1 cellular context compared by ENCODE assay signal in genomic region chr22:21451545-21452520, GRCh38.
TF ChIP-seq lines count a peak whose summit lies in the region.

No MANE protein-coding gene starts in this region.

TF ChIP-seq in K562, 482 proteins besides CTCF, POLR2A, EP300 and RAD21 (continued from another document):
- TF ChIP-seq ZBTB40 (IDR thresholded peaks at IDR 0.05) (no peak), ZBTB40 (CRISPR knock-in tag; IDR thresholded peaks at IDR 0.05) (no peak), IRF9 (tag; IDR thresholded peaks at IDR 0.05) (no peak), RHOXF2B (CRISPR knock-in tag; conservative IDR thresholded peaks at IDR 0.05) (no peak), ZNF408 (CRISPR knock-in tag; IDR thresholded peaks at IDR 0.05; ENCODE audit: low read depth) (no peak), PHB (CRISPR knock-in tag; IDR thresholded peaks at IDR 0.05) (0 out of 2 replicates have a peak, but pooled peaks have one; percentile 62), ZSCAN29 (IDR thresholded peaks at IDR 0.05) (no peak), ATF1 (CRISPR knock-in tag; IDR thresholded peaks at IDR 0.05) (no peak), ATF1 (tag; IDR thresholded peaks at IDR 0.05) (no peak), KLF13 (tag; IDR thresholded peaks at IDR 0.05; ENCODE audit: borderline replicate concordance, low read depth) (no peak), BRF1 (IDR thresholded peaks at IDR 0.05; ENCODE audit: borderline replicate concordance, extremely low read depth, insufficient read length) (no peak), RBM39 (optimal IDR thresholded peaks at IDR 0.05; ENCODE audit: low read depth, low read length) (no peak), SMARCC2 (IDR thresholded peaks at IDR 0.05; ENCODE audit: low read depth) (no peak), STAT6 (CRISPR knock-in tag; IDR thresholded peaks at IDR 0.05) (no peak), ILK (tag; IDR thresholded peaks at IDR 0.05; ENCODE audit: borderline replicate concordance, low read depth) (no peak), ILF3 (IDR thresholded peaks at IDR 0.05; ENCODE audit: borderline replicate concordance) (peak; percentile 57), CAMTA2 (CRISPR knock-in tag; conservative IDR thresholded peaks at IDR 0.05) (no peak; the same call in 1 of the 2 replicates), TAF9B (IDR thresholded peaks at IDR 0.05; ENCODE audit: partially characterized antibody) (no peak), NR3C1 (CRISPR knock-in tag; IDR thresholded peaks at IDR 0.05) (no peak), ZNF3 (CRISPR knock-in tag; IDR thresholded peaks at IDR 0.05) (no peak), ARNT (IDR thresholded peaks at IDR 0.05) (no peak), SIN3A (IDR thresholded peaks at IDR 0.05; ENCODE audit: borderline replicate concordance in 2 of 2, control insufficient read depth in 1 of 2, low read depth in 2 of 2, low read length in 2 of 2) (peak in 1 of 2 experiments; percentile 57; a peak in 1 of 4 replicates), USF1 (CRISPR knock-in tag; IDR thresholded peaks at IDR 0.05) (peak; percentile 51; the same call in 1 of the 2 replicates), ZNF277 (CRISPR knock-in tag; IDR thresholded peaks at IDR 0.05; ENCODE audit: borderline replicate concordance) (no peak), ZNF232 (CRISPR knock-in tag; IDR thresholded peaks at IDR 0.05) (0 out of 2 replicates have a peak, but pooled peaks have one; percentile 11), PURB (CRISPR knock-in tag; IDR thresholded peaks at IDR 0.05; ENCODE audit: low read depth) (no peak), ADNP (tag; IDR thresholded peaks at IDR 0.05) (no peak), AFF4 (CRISPR knock-in tag; IDR thresholded peaks at IDR 0.05) (no peak), EZH2 (IDR thresholded peaks at IDR 0.05; ENCODE audit: borderline replicate concordance, low read depth, low read length) (no peak), ZNF695 (CRISPR knock-in tag; IDR thresholded peaks at IDR 0.05) (no peak), SMARCB1 (IDR thresholded peaks at IDR 0.05; ENCODE audit: insufficient read length, low read depth) (no peak), HINFP (tag; conservative IDR thresholded peaks at IDR 0.05; ENCODE audit: low read depth) (no peak), HDGF (IDR thresholded peaks at IDR 0.05) (no peak), POLR2AphosphoS2 (IDR thresholded peaks at IDR 0.05; ENCODE audit: low read length) (peak; percentile 48; the same call in 1 of the 2 replicates), ZNF311 (CRISPR knock-in tag; IDR thresholded peaks at IDR 0.05) (no peak), ZNF134 (CRISPR knock-in tag; conservative IDR thresholded peaks at IDR 0.05) (no peak), U2AF1 (optimal IDR thresholded peaks at IDR 0.05; ENCODE audit: low read depth, low read length) (no peak), TOE1 (IDR thresholded peaks at IDR 0.05; ENCODE audit: borderline replicate concordance) (no peak; the same call in 1 of the 2 replicates), TOE1 (CRISPR knock-in tag; IDR thresholded peaks at IDR 0.05; ENCODE audit: borderline replicate concordance, low read depth) (no peak), ZNF551 (CRISPR knock-in tag; IDR thresholded peaks at IDR 0.05) (peak; percentile 73; the same call in 1 of the 2 replicates), RFX1 (IDR thresholded peaks at IDR 0.05) (no peak), ERF (CRISPR knock-in tag; IDR thresholded peaks at IDR 0.05) (0 out of 2 replicates have a peak, but pooled peaks have one; percentile 24), ZBTB8A (IDR thresholded peaks at IDR 0.05; ENCODE audit: partially characterized antibody) (no peak)
